ENCODE assay signal across 23 cellular contexts in the genomic region with DNA sequence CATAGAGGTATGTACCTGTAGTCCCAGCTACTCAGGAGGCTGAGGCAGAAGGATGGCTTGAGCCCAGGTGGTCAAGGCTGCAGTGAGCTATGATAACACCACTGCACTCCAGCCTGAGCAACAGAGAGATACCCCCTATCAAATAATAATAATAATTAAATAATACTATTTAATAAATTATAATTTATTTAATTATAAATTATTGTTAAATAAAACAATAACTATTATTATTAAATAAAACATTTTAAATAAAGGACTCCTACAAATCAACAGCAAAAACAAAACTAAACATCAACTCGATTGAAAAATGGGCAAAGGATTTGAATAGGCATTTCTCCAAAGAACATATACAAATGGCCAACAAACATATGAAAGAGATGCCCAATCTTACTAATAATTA.
"Had no signal": no experiment of that assay in that cellular context is flagged by ENCODE, and none has a peak within 500 bp of the region (broad histone marks: within the 10 kb centered on the region; RNA-seq: fewer than 3 reads in every experiment).

No MANE protein-coding gene starts in this region.

- ATAC-seq: HepG2 had no signal

- FAIRE-seq: HepG2 had no signal

- H3K9me3 ChIP-seq: MG63, SK-N-SH had no signal

- H3K36me3 ChIP-seq: MG63 had no signal

- H3K27ac ChIP-seq: RWPE1 had no signal

- H3K9ac ChIP-seq: SK-N-SH had no signal

- H3K4me3 ChIP-seq: MG63 had no signal

- DNase-seq: IMR-90, Karpas-422, KG1, MG63, NCI-H1092, NCI-H1105 treated with DMSO at 0.1 percent for 48 hours, NCI-H1417 treated with DMSO at 0.1 percent for 48 hours, NCI-H146, NCI-H1694 treated with DMSO at 0.1 percent for 48 hours, NCI-H1930, NCI-H2081 treated with DMSO at 0.1 percent for 48 hours, NCI-H2171, NCI-H226, NCI-H446, NCI-H510A, NCI-H524 treated with DMSO at 0.1 percent for 48 hours, NCI-H69, NCI-H774, SHP77, SK-N-SH, SW 1271 had no signal
